In the genomic region with DNA sequence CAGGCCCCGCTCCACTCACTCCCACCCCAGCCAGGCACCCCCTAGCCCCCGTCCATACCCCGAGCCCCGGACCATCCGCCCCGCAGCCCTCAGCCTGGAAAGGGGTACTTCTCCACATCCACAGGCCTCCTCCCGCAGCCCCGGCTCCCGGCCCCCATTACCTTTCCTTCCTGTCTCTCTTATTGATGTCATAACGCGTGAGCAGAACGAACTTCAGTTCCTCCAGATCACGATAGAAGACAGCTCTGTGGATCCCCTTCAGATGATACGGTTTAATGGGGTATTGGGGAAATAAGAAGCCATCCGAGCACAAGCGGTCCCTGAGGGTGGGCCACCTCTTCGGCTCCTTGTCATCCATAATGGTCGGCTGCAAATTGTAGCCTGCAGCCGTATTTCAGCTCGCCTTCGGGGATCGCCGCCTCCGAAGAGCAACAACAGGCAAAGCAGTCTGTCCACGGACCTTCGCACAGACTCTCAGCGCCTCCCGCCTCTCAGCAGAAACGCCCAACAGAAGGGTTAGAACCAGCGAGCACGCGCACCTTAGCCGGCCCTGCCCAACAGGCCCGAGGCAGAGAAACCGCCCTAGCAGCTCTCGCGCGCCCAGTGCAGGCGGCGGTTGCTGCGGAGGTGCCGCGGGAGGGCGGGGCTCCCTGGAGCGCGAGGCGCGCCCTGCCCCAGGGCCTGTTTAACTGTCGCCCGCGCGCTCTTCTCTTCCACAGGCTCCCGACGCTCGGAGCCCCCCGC, we compare ENCODE assay signal across 8 cellular contexts. TPM values are rescaled to one million over a fixed set of nuclear protein-coding genes. Genes with fewer than 3 reads are reported as not detected.
A peak's percentile ranks its signal among the peaks of the same experiment; 100 is the strongest.
DNase-seq lines count a peak whose midpoint lies in the region; ATAC-seq and TF ChIP-seq lines count a peak whose summit lies in the region.
"Not testable (repeated sequence)": the region's sequence is repeated elsewhere in the genome, so short reads cannot be mapped to it uniquely, and the experiment has no call there.

A gene (minus strand): TSS at position 474 of the 744 bp plus-strand sequence. CDS start 116 bp downstream, at position 358.

- POLR2A ChIA-PET in AG04450 (lab: Yijun Ruan, JAX), result not testable (repeated sequence)

- not testable (repeated sequence) for H3K4me1 Mint-ChIP-seq in effector memory CD8-positive, alpha-beta T cell (ENCODE audit: low read depth in 2 of 2)

- CTCF ChIA-PET in AG04450 (lab: Charles Lee), result interaction anchor here (1.5 to 2.1 kb wide), 4 partner anchors 10 to 183 kb away, joined by 9 to 39 read pairs (median 16); a partner anchor contains a TSS

- H3K27me3 ChIP-seq in AG04450 (ENCODE audit: control insufficient read depth, insufficient read depth, low read length); MG63; sigmoid colon: not testable (repeated sequence)

- H3K9me3 ChIP-seq in AG04450 (ENCODE audit: control insufficient read depth, insufficient read depth, low read length); MG63; sigmoid colon: not testable (repeated sequence)

- H3K36me3 ChIP-seq in MG63, sigmoid colon: not testable (repeated sequence)

- not testable (repeated sequence) for H3K4me1 ChIP-seq in sigmoid colon

- H3K4me3 Mint-ChIP-seq in effector memory CD8-positive, alpha-beta T cell, result peak within 1 kb of the TSS; percentile 90 to 97

- not testable (repeated sequence) for TF ChIP-seq EP300 in sigmoid colon (IDR thresholded peaks at IDR 0.05)

- intact Hi-C loops in left colon (cut with DNase I, micrococcal nuclease), result not testable (repeated sequence)
- intact Hi-C loops in sigmoid colon (cut with DNase I), result loop anchor here (2.0 kb wide), 1 partner anchor 125 kb away; a partner anchor contains a TSS

- peaks cover 28% of the 10 kb centered on the region in 2 donors for H3K27me3 Mint-ChIP-seq in effector memory CD8-positive, alpha-beta T cell

- TF ChIP-seq POLR2A in sigmoid colon (IDR thresholded peaks at IDR 0.05), result peak in 1 of 2 donors; percentile 39

- H3K4me3 ChIP-seq in AG04450 (ENCODE audit: low read depth, low read length) (peak within 1 kb of the TSS; percentile 84), MG63 (peak within 1 kb of the TSS; percentile 86), sigmoid colon (peak within 1 kb of the TSS; percentile 53 to 65 (median 62))

- ATAC-seq in GM18907 (IDR thresholded peaks at IDR 0.05; ENCODE audit: unreplicated experiment) (peak; percentile 96), HG02884 (IDR thresholded peaks at IDR 0.05; ENCODE audit: unreplicated experiment) (peak; percentile 91), left colon (peak; percentile 90)
- peak; percentile 90 for ATAC-seq in effector memory CD8-positive, alpha-beta T cell (replicated peaks)

- 1% methylated on average over 32 of the region's 56 CpGs for WGBS in sigmoid colon, 2 donors

- not testable (repeated sequence) for H3K9me3 Mint-ChIP-seq in effector memory CD8-positive, alpha-beta T cell

- peak within 1 kb of the TSS; percentile 78 for H3K27ac ChIP-seq in AG04450 (ENCODE audit: low read depth, low read length)
- H3K27ac ChIP-seq in sigmoid colon, result peak within 1 kb of the TSS; percentile 87 to 91 (median 89)

- H3K36me3 Mint-ChIP-seq in effector memory CD8-positive, alpha-beta T cell (ENCODE audit: insufficient read depth), result not testable (repeated sequence)

- not testable (repeated sequence) for TF ChIP-seq CTCF in AG04450 (IDR thresholded peaks at IDR 0.05; ENCODE audit: low read depth, low read length); sigmoid colon (IDR thresholded peaks at IDR 0.05)

- peak within 1 kb of the TSS; percentile 92 to 93 for H3K27ac Mint-ChIP-seq in effector memory CD8-positive, alpha-beta T cell

- DNase-seq in AG04450 (ENCODE audit: low read depth, low spot score); sigmoid colon: not testable (repeated sequence)
- DNase-seq in MG63 (peak; percentile 40), left colon (peak; percentile 54 to 68)
- DNase-seq in activated CD8-positive, alpha-beta memory T cell treated with anti-CD3 and anti-CD28 coated beads, Interleukin-2, amount 50 U/mL, for 48 hours, result peak; percentile 66
- peak; percentile 6 to 36 (median 18) for DNase-seq in effector memory CD8-positive, alpha-beta T cell

RNA-seq across cellular contexts. Expression of the gene that starts here (rescaled TPM):
- 4.8 and 5.0 TPM in 2 replicates for polyA plus RNA-seq in AG04450 (2011; rRNA removed)
- polyA minus RNA-seq in AG04450 (2011; rRNA and poly(A)+ RNA removed), result 53.8 and 60.2 TPM in 2 replicates
- 6.1 and 10.3 TPM in 2 replicates for total RNA-seq in MG63 (2014; rRNA removed; shearing (Covaris generic); ENCODE audit: low replicate concordance)
- 10 to 100 TPM; 28.6 to 31.4 TPM for total RNA-seq in left colon
- 10 to 100 TPM; 28.8 to 56.5 (median 33.6) TPM for total RNA-seq in sigmoid colon
- polyA plus RNA-seq in sigmoid colon, result 1 to 10 TPM in 1 of 3 donors, under 1 TPM in 1, not detected in 1; 0.92 to 7.4 TPM
